In the genomic region with DNA sequence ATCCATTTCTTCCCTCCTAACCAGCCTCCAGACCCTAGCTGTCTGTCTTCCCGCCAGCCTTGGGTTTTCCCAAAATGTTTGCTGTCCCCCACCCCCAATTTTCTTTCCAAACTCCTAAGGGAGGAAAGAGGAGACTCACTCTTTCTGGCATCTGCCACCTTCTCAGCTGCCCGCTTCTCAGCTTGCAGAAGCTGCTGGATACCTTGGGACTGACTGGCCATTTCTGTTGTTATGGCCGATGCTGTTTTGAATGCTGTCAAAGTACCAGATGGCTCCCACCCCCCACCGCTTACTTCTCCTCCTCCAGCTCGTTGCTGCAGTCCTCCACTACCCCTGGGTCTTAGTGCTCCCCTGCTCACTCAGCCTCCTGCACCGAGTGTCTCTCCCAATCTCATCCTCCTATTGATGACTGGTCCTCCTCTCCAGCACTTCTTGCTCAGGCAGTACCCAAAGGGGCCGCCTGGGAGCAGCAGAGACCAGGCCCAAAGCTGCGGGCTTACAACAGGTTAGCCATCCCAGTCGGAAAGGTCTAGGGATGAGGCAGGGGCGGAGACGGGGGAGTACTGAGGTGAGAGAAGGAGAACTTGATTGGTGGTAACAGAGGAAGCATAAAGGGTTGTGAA, we compare ENCODE assay signal across 8 cellular contexts. TPM values are rescaled to one million over a fixed set of nuclear protein-coding genes. Genes with fewer than 3 reads are reported as not detected.
DNase-seq lines count a peak whose midpoint lies in the region; ATAC-seq, FAIRE-seq and TF ChIP-seq lines count a peak whose summit lies in the region.

Gene ATP6V1G2 (minus strand): TSS at position 270 of the 623 bp plus-strand sequence. CDS start 49 bp downstream, at position 221.

- in situ Hi-C loops in GM13977 (cut with MboI; ENCODE audit: low pct_unique_long_range_greater_than_20kb, low sequenced_read_pairs, unreplicated experiment): no loop called here

- intact Hi-C loops in kidney (cut with DNase I): no loop called here

- peak; percentile 37 for ATAC-seq in HG03378 (IDR thresholded peaks at IDR 0.05; ENCODE audit: unreplicated experiment)

- DNase-seq in GM13977 (ENCODE audit: low spot score) (peak; percentile 71), NCI-H446 (lab: John Stamatoyannopoulos, UW) (peak; percentile 91 to 96), cerebellar cortex (ENCODE audit: low spot score) (peak; percentile 99), kidney (peak; percentile 93), GM19238 (ENCODE audit: insufficient read length, low spot score) (no peak)
- DNase-seq in activated CD4-positive, CD25-positive, alpha-beta regulatory T cell treated with anti-CD3 and anti-CD28 coated beads, Interleukin-2, amount 50 U/mL, for 72 hours: peak; percentile 88
- DNase-seq in stimulated activated CD4-positive, alpha-beta T cell treated with anti-CD3 and anti-CD28 coated beads, Interleukin-15, amount 100 ng/mL, for 24 hours: peak; percentile 94

- H3K4me1 ChIP-seq in kidney (ENCODE audit: control insufficient read depth in 1 of 2, insufficient read depth in 1 of 2, low read depth in 1 of 2, low read length in 2 of 2): peaks cover 10 to 14% of the 10 kb centered on the region in 2 donors

- H3K27ac ChIP-seq in kidney (ENCODE audit: low read depth in 2 of 2, low read length in 2 of 2): peak within 1 kb of the TSS; percentile 73 to 90

- no peaks in the 10 kb centered on the region for H3K9me3 ChIP-seq in kidney (ENCODE audit: control insufficient read depth in 1 of 2, low read length in 2 of 2)

- H3K4me3 ChIP-seq in kidney (ENCODE audit: low read length in 2 of 2): peak within 1 kb of the TSS; percentile 64 to 76

- H3K9ac ChIP-seq in kidney (ENCODE audit: low read length in 2 of 2): peak within 1 kb of the TSS; percentile 11 to 87

- TF ChIP-seq CTCF in GM13977 (IDR thresholded peaks at IDR 0.05; ENCODE audit: extremely low read depth, insufficient read depth, missing control alignments): peak; percentile 98
- TF ChIP-seq CTCF in kidney (IDR thresholded peaks at IDR 0.05; ENCODE audit: borderline replicate concordance, extremely low read depth, insufficient read depth): peak; percentile 99

- FAIRE-seq in kidney (lab: Jason Lieb, UNC): no peak

- peaks cover 5 to 10% of the 10 kb centered on the region in 2 donors for H3K36me3 ChIP-seq in kidney (ENCODE audit: control insufficient read depth in 1 of 2, insufficient read depth in 2 of 2, low read length in 2 of 2)

RNA-seq across cellular contexts. Expression of gene ATP6V1G2, which starts in this region (rescaled TPM):
- 1.2 TPM for total RNA-seq in kidney
- 6.0 TPM for polyA plus RNA-seq in kidney (ENCODE audit: insufficient read depth, low read depth, low replicate concordance)
